Comparison of ENCODE assay signal across 13 cellular contexts in genomic region chr17:48832491-48832890, GRCh38. TPM values are rescaled to one million over a fixed set of nuclear protein-coding genes. Genes with fewer than 3 reads are reported as not detected.
A peak's percentile ranks its signal among the peaks of the same experiment; 100 is the strongest.
DNase-seq lines count a peak whose midpoint lies in the region; ATAC-seq and TF ChIP-seq lines count a peak whose summit lies in the region.
"Had no signal": no experiment of that assay in that cellular context is flagged by ENCODE, and none has a peak within 500 bp of the region (broad histone marks: within the 10 kb centered on the region; RNA-seq: fewer than 3 reads in every experiment).

No MANE protein-coding gene starts in this region.

- H3K4me3 Mint-ChIP-seq in activated T-cell treated with anti-CD3 and anti-CD28 coated beads, Interleukin-2, amount 50 U/mL, for 72 hours: peak overlapping the region; percentile 90 to 94
- H3K4me3 Mint-ChIP-seq in activated B cell treated with CpG ODN at 0.5 μM for 24 hours: peak overlapping the region; percentile 99
- H3K4me3 Mint-ChIP-seq: stimulated activated memory B cell treated with anti-CD40 and anti-IgM and Interleukin-4, amounts not matched to agents 10 μg/mL and 1 μg/mL and 100 μg/mL, for 72 hours had no signal

- peaks cover 5% of the 10 kb centered on the region for H3K27me3 Mint-ChIP-seq in activated T-cell treated with anti-CD3 and anti-CD28 coated beads, Interleukin-2, amount 50 U/mL, for 72 hours (ENCODE audit: low read depth)
- H3K27me3 Mint-ChIP-seq in activated B cell treated with CpG ODN at 0.5 μM for 24 hours: no peaks in the 10 kb centered on the region

- H3K36me3 ChIP-seq in subcutaneous abdominal adipose tissue (ENCODE audit: control insufficient read depth in 5 of 5, insufficient read depth in 5 of 5, low read length in 5 of 5): peaks cover 0 to 4% (median 2%) of the 10 kb centered on the region in 5 donors

- POLR2A ChIA-PET in activated B cell treated with CpG ODN at 0.5 μM for 24 hours (lab: Charles Lee): interaction anchor here (2.9 kb wide), 1 partner anchor 9 kb away, joined by 14 read pairs; no protein-coding TSS in a partner anchor

- CTCF ChIA-PET in activated B cell treated with CpG ODN at 0.5 μM for 24 hours (lab: Charles Lee): interaction anchor here (1.2 kb wide), 1 partner anchor 19 kb away, joined by 3 read pairs; no protein-coding TSS in a partner anchor

- H3K9me3 Mint-ChIP-seq in activated T-cell treated with anti-CD3 and anti-CD28 coated beads, Interleukin-2, amount 50 U/mL, for 72 hours: no peaks in the 10 kb centered on the region
- no peaks in the 10 kb centered on the region for H3K9me3 Mint-ChIP-seq in activated B cell treated with CpG ODN at 0.5 μM for 24 hours
- H3K9me3 Mint-ChIP-seq: stimulated activated memory B cell treated with anti-CD40 and anti-IgM and Interleukin-4, amounts not matched to agents 10 μg/mL and 1 μg/mL and 100 μg/mL, for 72 hours had no signal

- peaks cover 0 to 2% of the 10 kb centered on the region in 2 donors for H3K36me3 Mint-ChIP-seq in activated T-cell treated with anti-CD3 and anti-CD28 coated beads, Interleukin-2, amount 50 U/mL, for 72 hours (ENCODE audit: insufficient read depth in 2 of 2)
- H3K36me3 Mint-ChIP-seq in activated B cell treated with CpG ODN at 0.5 μM for 24 hours (ENCODE audit: low read depth): peaks cover 5% of the 10 kb centered on the region
- H3K36me3 Mint-ChIP-seq: stimulated activated memory B cell treated with anti-CD40 and anti-IgM and Interleukin-4, amounts not matched to agents 10 μg/mL and 1 μg/mL and 100 μg/mL, for 72 hours had no signal

- no peak for DNase-seq in activated T-cell treated with anti-CD3 and anti-CD28 coated beads, Interleukin-2, amount 50 U/mL, for 72 hours
- DNase-seq in activated T-cell treated with anti-CD3 and anti-CD28 coated beads, Interleukin-2, amount 50 U/mL, for 1 hour: no peak
- DNase-seq in activated B cell treated with CpG ODN at 0.5 μM for 24 hours: no peak
- DNase-seq in left cardiac atrium: no peak
- DNase-seq in activated effector memory CD4-positive, alpha-beta T cell treated with anti-CD3 and anti-CD28 coated beads, Interleukin-2, amount 50 U/mL, for 16 hours: no peak
- DNase-seq in HuH-7 (ENCODE audit: low spot score): no peak
- DNase-seq: NCI-H2081 treated with DMSO at 0.1 percent for 48 hours; stimulated activated CD4-positive, alpha-beta T cell treated with anti-CD3 and anti-CD28 coated beads, Interleukin-1b, Interleukin-23, amount 100 ng/mL, for 48 hours had no signal

- no peak for TF ChIP-seq CTCF in activated B cell treated with CpG ODN at 0.5 μM for 24 hours (IDR thresholded peaks at IDR 0.05)

- H3K9me3 ChIP-seq in subcutaneous abdominal adipose tissue (ENCODE audit: control insufficient read depth in 5 of 5, low read length in 5 of 5): no peaks in the 10 kb centered on the region

- peak overlapping the region; percentile 27 for H3K27ac ChIP-seq in subcutaneous abdominal adipose tissue (ENCODE audit: low read depth, low read length)

- intact Hi-C loops in activated B cell treated with CpG ODN at 0.5 μM for 24 hours (cut with micrococcal nuclease) (loop anchor here (10.0 kb wide), 1 partner anchor 382 kb away; the partner anchor contains the start of genes ABI3 and GNGT2), left cardiac atrium (cut with DNase I) (no loop called here)

- peak overlapping the region in 1 of 5 donors; percentile 7 for H3K4me3 ChIP-seq in subcutaneous abdominal adipose tissue (ENCODE audit: low read depth in 1 of 5, low read length in 5 of 5)
- H3K4me3 ChIP-seq: K562 had no signal

- H3K4me1 Mint-ChIP-seq in activated T-cell treated with anti-CD3 and anti-CD28 coated beads, Interleukin-2, amount 50 U/mL, for 72 hours (ENCODE audit: low read depth): peaks cover 68% of the 10 kb centered on the region
- H3K4me1 Mint-ChIP-seq in activated B cell treated with CpG ODN at 0.5 μM for 24 hours: peaks cover 57% of the 10 kb centered on the region

- H3K9ac ChIP-seq in subcutaneous abdominal adipose tissue (ENCODE audit: low read length in 5 of 5): peak overlapping the region in 1 of 5 donors; percentile 32

- ATAC-seq in activated T-cell treated with anti-CD3 and anti-CD28 coated beads, Interleukin-2, amount 50 U/mL, for 72 hours (replicated peaks in 1 of 2): no peak
- ATAC-seq in activated B cell treated with CpG ODN at 0.5 μM for 24 hours (ENCODE audit: low read depth) (no peak), left cardiac atrium (peak; percentile 27 to 61), GM18520 (IDR thresholded peaks at IDR 0.05; ENCODE audit: unreplicated experiment) (no peak)
- ATAC-seq: K562; stimulated activated memory B cell treated with anti-CD40 and anti-IgM and Interleukin-4, amounts not matched to agents 10 μg/mL and 1 μg/mL and 100 μg/mL, for 72 hours had no signal

- peaks cover 1 to 54% (median 44%) of the 10 kb centered on the region in 5 donors for H3K4me1 ChIP-seq in subcutaneous abdominal adipose tissue (ENCODE audit: control insufficient read depth in 5 of 5, insufficient read depth in 5 of 5, low read length in 5 of 5)

- H3K27me3 ChIP-seq in subcutaneous abdominal adipose tissue (ENCODE audit: control insufficient read depth in 5 of 5, insufficient read depth in 4 of 5, low read length in 5 of 5): no peaks in the 10 kb centered on the region

- H3K27ac Mint-ChIP-seq in activated T-cell treated with anti-CD3 and anti-CD28 coated beads, Interleukin-2, amount 50 U/mL, for 72 hours: peak overlapping the region; percentile 42
- H3K27ac Mint-ChIP-seq in activated B cell treated with CpG ODN at 0.5 μM for 24 hours: no peak overlapping the region
- H3K27ac Mint-ChIP-seq: stimulated activated memory B cell treated with anti-CD40 and anti-IgM and Interleukin-4, amounts not matched to agents 10 μg/mL and 1 μg/mL and 100 μg/mL, for 72 hours had no signal

RNA-seq across cellular contexts. Expression of gene CALCOCO2, which starts 1.7 kb away (rescaled TPM):
- total RNA-seq in activated T-cell treated with anti-CD3 and anti-CD28 coated beads, Interleukin-2, amount 50 U/mL, for 72 hours: 100 to 1,000 TPM in 1 of 2 donors, 10 to 100 TPM in 1; 97.0 to 132 TPM
- total RNA-seq in activated B cell treated with CpG ODN at 0.5 μM for 24 hours: 115 TPM in 2 replicates
- total RNA-seq in left cardiac atrium: 100 to 1,000 TPM; 180 to 241 TPM

RNA-seq across cellular contexts. Expression of gene TTLL6, which starts 15.5 kb away (rescaled TPM):
- not detected for total RNA-seq in activated T-cell treated with anti-CD3 and anti-CD28 coated beads, Interleukin-2, amount 50 U/mL, for 72 hours
- total RNA-seq in activated B cell treated with CpG ODN at 0.5 μM for 24 hours: not detected in 2 replicates
- total RNA-seq in left cardiac atrium: under 1 TPM in 1 of 2 donors, not detected in 1; 0.16 TPM
- total RNA-seq: lung microvascular endothelial cell had no signal

Comparison
In these comparisons a context has a peak if more than half of its experiments do, and no peak if none do; other contexts are left out.
1. ATAC-seq: peak in left cardiac atrium (2 of 2); none in activated T-cell treated with anti-CD3 and anti-CD28 coated beads, Interleukin-2, amount 50 U/mL, for 72 hours (0 of 2), activated B cell treated with CpG ODN at 0.5 μM for 24 hours (single experiment) and GM18520 (single experiment).